9 cellular contexts compared by ENCODE assay signal in genomic region chr5:139658501-139658927, GRCh38. TPM values are rescaled to one million over a fixed set of nuclear protein-coding genes. Genes with fewer than 3 reads are reported as not detected.
DNase-seq lines count a peak whose midpoint lies in the region; ATAC-seq and TF ChIP-seq lines count a peak whose summit lies in the region.
"Had no signal": no experiment of that assay in that cellular context is flagged by ENCODE, and none has a peak within 500 bp of the region (broad histone marks: within the 10 kb centered on the region; RNA-seq: fewer than 3 reads in every experiment).

No MANE protein-coding gene starts in this region.

- peaks cover 4% of the 10 kb centered on the region for H3K36me3 Mint-ChIP-seq in osteocyte (ENCODE audit: unreplicated experiment)

- H3K27me3 ChIP-seq in Panc1 (ENCODE audit: control insufficient read depth, insufficient read depth, low read length) = no peaks in the 10 kb centered on the region
- H3K27me3 ChIP-seq in esophagus squamous epithelium = no peaks in the 10 kb centered on the region

- POLR2A ChIA-PET in Panc1 (lab: Charles Lee) = interaction anchor here (1.0 kb wide), 1 partner anchor 10 kb away, joined by 5 read pairs; the partner anchor contains the start of gene CXXC5

- in situ Hi-C loops in Panc1 (cut with HindIII; ENCODE audit: low pct_unique_long_range_greater_than_20kb, low sequenced_read_pairs) = no loop called here

- no peaks in the 10 kb centered on the region for H3K36me3 ChIP-seq in Panc1 (ENCODE audit: control insufficient read depth, insufficient read depth, low read length)
- H3K36me3 ChIP-seq in esophagus squamous epithelium = no peaks in the 10 kb centered on the region

- DNase-seq in Panc1 (ENCODE audit: low read depth, low spot score) (no peak), esophagus squamous epithelium (lab: John Stamatoyannopoulos, UW) (no peak), osteocyte (ENCODE audit: extremely low spot score, unreplicated experiment) (no peak), activated gamma-delta T cell (lab: John Stamatoyannopoulos, UW) (no peak)
- DNase-seq: activated CD8-positive, alpha-beta memory T cell treated with anti-CD3 and anti-CD28 coated beads for 24 hours had no signal

- H3K27me3 Mint-ChIP-seq in osteocyte (ENCODE audit: unreplicated experiment) = no peaks in the 10 kb centered on the region

- H3K4me3 ChIP-seq in Panc1 (ENCODE audit: low read depth in 2 of 2, low read length in 2 of 2) (peak overlapping the region in 1 of 2 experiments; percentile 38; a peak in 2 of 4 replicates), esophagus squamous epithelium (peak overlapping the region in 1 of 4 donors; percentile 48)

- H3K27ac Mint-ChIP-seq in osteocyte (ENCODE audit: unreplicated experiment) = peak overlapping the region; percentile 95

- H3K27ac ChIP-seq in C4-2B (peak overlapping the region; percentile 95), Panc1 (ENCODE audit: low read length) (peak overlapping the region; percentile 82), esophagus squamous epithelium (peak overlapping the region; percentile 85 to 95 (median 94))

- ATAC-seq in Panc1 (0 out of 2 replicates have a peak, but pooled peaks have one; percentile 3), GM19467 (IDR thresholded peaks at IDR 0.05; ENCODE audit: unreplicated experiment) (no peak), HG03196 (IDR thresholded peaks at IDR 0.05; ENCODE audit: unreplicated experiment) (no peak), HG02623 (IDR thresholded peaks at IDR 0.05; ENCODE audit: unreplicated experiment) (no peak)

- TF ChIP-seq CTCF in C4-2B (conservative IDR thresholded peaks at IDR 0.05) (no peak), Panc1 (IDR thresholded peaks at IDR 0.05) (no peak), esophagus squamous epithelium (IDR thresholded peaks at IDR 0.05) (peak in 2 of 6 experiments; percentile 7 to 20), osteocyte (IDR thresholded peaks at IDR 0.05) (peak; percentile 15)

- H3K4me1 ChIP-seq in Panc1 (ENCODE audit: control insufficient read depth, insufficient read depth, low read length) (peaks cover 92% of the 10 kb centered on the region), esophagus squamous epithelium (peaks cover 74 to 100% (median 82%) of the 10 kb centered on the region in 3 donors)

- H3K9me3 Mint-ChIP-seq in osteocyte (ENCODE audit: unreplicated experiment) = no peaks in the 10 kb centered on the region

- H3K4me1 Mint-ChIP-seq in osteocyte (ENCODE audit: unreplicated experiment) = peaks cover 90% of the 10 kb centered on the region

- WGBS in esophagus squamous epithelium, 2 donors = 78% methylated on average over 1 of the region's 14 CpGs; no CpG with 5 or more reads in 1 of the 2 donors

- intact Hi-C loops in Panc1 (cut with micrococcal nuclease; ENCODE audit: unreplicated experiment) (no loop called here), esophagus squamous epithelium (cut with DNase I) (no loop called here)

- CTCF ChIA-PET in Panc1 (lab: Charles Lee) = no interaction called here

- peak overlapping the region; percentile 67 for H3K4me3 Mint-ChIP-seq in osteocyte (ENCODE audit: unreplicated experiment)

- no TSS peak for BruUV-seq in Panc1 (replicated peaks; lab: Mats Ljungman, UMichigan)

- no peak for TF ChIP-seq POLR2A in esophagus squamous epithelium (IDR thresholded peaks at IDR 0.05)

- no peaks in the 10 kb centered on the region for H3K9me3 ChIP-seq in Panc1 (ENCODE audit: control insufficient read depth, insufficient read depth, low read depth, low read length)
- H3K9me3 ChIP-seq in esophagus squamous epithelium = no peaks in the 10 kb centered on the region

RNA-seq across cellular contexts. Expression of gene CXXC5, which starts 10.4 kb away (rescaled TPM):
- total RNA-seq in Panc1 (2021; ENCODE audit: unreplicated experiment) (85.0 TPM), esophagus squamous epithelium (10 to 100 TPM; 13.9 to 40.4 (median 22.9) TPM), osteocyte (239 and 259 TPM in 2 replicates)
- 151 TPM for polyA plus RNA-seq in Panc1 (2012; ENCODE audit: insufficient read length)
